ENCODE assay signal across 29 cellular contexts in genomic region chr17:60623415-60623814, GRCh38.
"Had no signal": no experiment of that assay in that cellular context is flagged by ENCODE, and none has a peak within 500 bp of the region (broad histone marks: within the 10 kb centered on the region; RNA-seq: fewer than 3 reads in every experiment).

No MANE protein-coding gene starts in this region.

- DNase-seq: activated CD4-positive, alpha-beta T cell treated with anti-CD3 and anti-CD28 coated beads, Interleukin-2, amount 10 ng/mL, durations not matched to agents 24 days and 14 days; activated CD4-positive, alpha-beta T cell treated with anti-CD3 and anti-CD28 coated beads, Interleukin-2, amount 50 U/mL, for 4 hours; activated CD8-positive, alpha-beta T cell treated with anti-CD3 and anti-CD28 coated beads for 36 hours; activated gamma-delta T cell treated with Interleukin-2 at 50 U/mL for 16 hours; activated naive CD4-positive, alpha-beta T cell treated with anti-CD3 and anti-CD28 coated beads for 36 hours; activated naive CD8-positive, alpha-beta T cell treated with anti-CD3 and anti-CD28 coated beads, Interleukin-2, amount 50 U/mL, for 24 hours; activated T-cell treated with anti-CD3 and anti-CD28 coated beads, Interleukin-2, amount 50 U/mL, for 1 hour; anterior cingulate cortex; caudate nucleus; Kasumi-1; KG1; MG63; NCI-H1048; NCI-H1105 treated with DMSO at 0.1 percent for 48 hours; NCI-H1436 treated with DMSO at 0.1 percent for 48 hours; NCI-H187; NCI-H2029 treated with DMSO at 0.1 percent for 48 hours; NCI-H2107; NCI-H2171; NCI-H510A; NCI-H526; NCI-H748 treated with DMSO at 0.1 percent for 48 hours; NK-92 treated with Interleukin-12 subunit alpha and Interleukin-12 subunit beta, amount 100 ng/mL, for 24 hours; Right ventricle myocardium superior; T1000 had no signal

- H3K4me3 ChIP-seq: MG63 had no signal

- H3K9me3 Mint-ChIP-seq: activated CD4-positive, alpha-beta T cell treated with anti-CD3 and anti-CD28 coated beads, Interleukin-2, amount 10 ng/mL, durations not matched to agents 24 days and 14 days; activated CD8-positive, alpha-beta T cell treated with anti-CD3 and anti-CD28 coated beads for 36 hours; activated naive CD4-positive, alpha-beta T cell treated with anti-CD3 and anti-CD28 coated beads for 36 hours; activated naive CD8-positive, alpha-beta T cell treated with anti-CD3 and anti-CD28 coated beads, Interleukin-2, amount 50 U/mL, for 24 hours; activated T-helper 1 cell treated with anti-CD3 and anti-CD28 coated beads, Interleukin-12 subunit alpha, Interleukin-12 subunit beta, Interleukin-2, Interleukin-4 antibody, amounts not matched to agents 30 ng/mL and 10 ng/mL and 1 ng/mL, durations not matched to agents 14 hours and 24 hours and 36 hours had no signal

- H3K9me3 ChIP-seq: MG63 had no signal

- H3K27ac Mint-ChIP-seq: activated CD4-positive, alpha-beta T cell treated with anti-CD3 and anti-CD28 coated beads, Interleukin-2, amount 10 ng/mL, durations not matched to agents 24 days and 14 days; activated CD8-positive, alpha-beta T cell treated with anti-CD3 and anti-CD28 coated beads for 36 hours; activated naive CD4-positive, alpha-beta T cell treated with anti-CD3 and anti-CD28 coated beads for 36 hours; activated naive CD8-positive, alpha-beta T cell; activated naive CD8-positive, alpha-beta T cell treated with anti-CD3 and anti-CD28 coated beads, Interleukin-2, amount 50 U/mL, for 24 hours; activated T-helper 1 cell treated with anti-CD3 and anti-CD28 coated beads, Interleukin-12 subunit alpha, Interleukin-12 subunit beta, Interleukin-2, Interleukin-4 antibody, amounts not matched to agents 30 ng/mL and 10 ng/mL and 1 ng/mL, durations not matched to agents 14 hours and 24 hours and 36 hours had no signal

- ATAC-seq: activated CD8-positive, alpha-beta T cell treated with anti-CD3 and anti-CD28 coated beads for 36 hours; activated naive CD8-positive, alpha-beta T cell treated with anti-CD3 and anti-CD28 coated beads, Interleukin-2, amount 50 U/mL, for 24 hours had no signal

- FAIRE-seq: bronchial epithelial cell had no signal

- H3K27me3 ChIP-seq: MG63 had no signal

- H3K4me3 Mint-ChIP-seq: activated CD4-positive, alpha-beta T cell treated with anti-CD3 and anti-CD28 coated beads, Interleukin-2, amount 10 ng/mL, durations not matched to agents 24 days and 14 days; activated CD8-positive, alpha-beta T cell treated with anti-CD3 and anti-CD28 coated beads for 36 hours; activated naive CD4-positive, alpha-beta T cell treated with anti-CD3 and anti-CD28 coated beads for 36 hours; activated naive CD8-positive, alpha-beta T cell; activated naive CD8-positive, alpha-beta T cell treated with anti-CD3 and anti-CD28 coated beads, Interleukin-2, amount 50 U/mL, for 24 hours; activated T-helper 1 cell treated with anti-CD3 and anti-CD28 coated beads, Interleukin-12 subunit alpha, Interleukin-12 subunit beta, Interleukin-2, Interleukin-4 antibody, amounts not matched to agents 30 ng/mL and 10 ng/mL and 1 ng/mL, durations not matched to agents 14 hours and 24 hours and 36 hours; brain had no signal

- H3K36me3 Mint-ChIP-seq: activated naive CD8-positive, alpha-beta T cell had no signal

- H3K27me3 Mint-ChIP-seq: activated CD4-positive, alpha-beta T cell treated with anti-CD3 and anti-CD28 coated beads, Interleukin-2, amount 10 ng/mL, durations not matched to agents 24 days and 14 days; activated CD8-positive, alpha-beta T cell treated with anti-CD3 and anti-CD28 coated beads for 36 hours; activated naive CD8-positive, alpha-beta T cell; activated naive CD8-positive, alpha-beta T cell treated with anti-CD3 and anti-CD28 coated beads, Interleukin-2, amount 50 U/mL, for 24 hours; brain had no signal
